ENCODE assay signal across 18 cellular contexts in genomic region chr18:67599277-67599676, GRCh38.
A peak's percentile ranks its signal among the peaks of the same experiment; 100 is the strongest.
DNase-seq lines count a peak whose midpoint lies in the region; ATAC-seq and TF ChIP-seq lines count a peak whose summit lies in the region.
"Had no signal": no experiment of that assay in that cellular context is flagged by ENCODE, and none has a peak within 500 bp of the region (broad histone marks: within the 10 kb centered on the region; RNA-seq: fewer than 3 reads in every experiment).

No MANE protein-coding gene starts in this region.

- ATAC-seq in T-cell (replicated peaks in 1 of 4) = no peak
- ATAC-seq: A549; activated T-helper 17 cell treated with anti-CD3 and anti-CD28 coated beads, Interleukin-2, amount 50 U/mL, for 72 hours; body of pancreas had no signal

- H3K27ac Mint-ChIP-seq in T-cell = no peak overlapping the region
- H3K27ac Mint-ChIP-seq: activated CD4-positive, alpha-beta T cell treated with anti-CD3 and anti-CD28 coated beads, Interleukin-2, amount 10 ng/mL, durations not matched to agents 7 days and 5 days; activated T-helper 17 cell treated with anti-CD3 and anti-CD28 coated beads, Interleukin-2, amount 50 U/mL, for 72 hours had no signal

- no peak overlapping the region for H3K4me3 Mint-ChIP-seq in T-cell
- H3K4me3 Mint-ChIP-seq: activated CD4-positive, alpha-beta T cell treated with anti-CD3 and anti-CD28 coated beads, Interleukin-2, amount 10 ng/mL, durations not matched to agents 7 days and 5 days; activated T-helper 17 cell treated with anti-CD3 and anti-CD28 coated beads, Interleukin-2, amount 50 U/mL, for 72 hours had no signal

- peaks cover 2 to 8% of the 10 kb centered on the region in 2 donors for H3K27me3 Mint-ChIP-seq in T-cell
- H3K27me3 Mint-ChIP-seq: activated CD4-positive, alpha-beta T cell treated with anti-CD3 and anti-CD28 coated beads, Interleukin-2, amount 10 ng/mL, durations not matched to agents 7 days and 5 days had no signal

- intact Hi-C loops in head of caudate nucleus (cut with DNase I) = no loop called here

- DNase-seq in A172 (ENCODE audit: low spot score) = peak; percentile 8
- DNase-seq in HT-29 (ENCODE audit: low spot score) = peak; percentile 5
- peak; percentile 23 for DNase-seq in brain microvascular endothelial cell
- peak in 31 of 42 donors; percentile 6 to 76 (median 29) for DNase-seq in head of caudate nucleus
- no peak for DNase-seq in T-cell
- DNase-seq in stimulated activated CD8-positive, alpha-beta memory T cell treated with anti-CD3 and anti-CD28 coated beads, Interleukin-4, amount 100 ng/mL, for 48 hours = no peak
- DNase-seq in NCI-H82 treated with DMSO at 0.1 percent for 48 hours (lab: John Stamatoyannopoulos, UW; ENCODE audit: unreplicated experiment) = no peak
- DNase-seq in activated T-cell treated with anti-CD3 and anti-CD28 coated beads, Interleukin-2, amount 50 U/mL, for 48 hours = no peak
- DNase-seq: activated CD4-positive, alpha-beta T cell treated with anti-CD3 and anti-CD28 coated beads, Interleukin-2, amount 10 ng/mL, durations not matched to agents 7 days and 5 days; body of pancreas; mesendoderm; NCI-H1092; NCI-H345; occipital lobe; T-helper 2 cell; transverse colon had no signal

- peaks cover 2 to 13% (median 9%) of the 10 kb centered on the region in 3 donors for H3K9me3 Mint-ChIP-seq in T-cell

- CTCF ChIA-PET in T-cell (lab: Charles Lee) = no interaction called here

- no peaks in the 10 kb centered on the region for H3K36me3 Mint-ChIP-seq in T-cell

- no peaks in the 10 kb centered on the region for H3K4me1 Mint-ChIP-seq in T-cell
- H3K4me1 Mint-ChIP-seq: activated CD4-positive, alpha-beta T cell treated with anti-CD3 and anti-CD28 coated beads, Interleukin-2, amount 10 ng/mL, durations not matched to agents 7 days and 5 days; activated T-helper 17 cell treated with anti-CD3 and anti-CD28 coated beads, Interleukin-2, amount 50 U/mL, for 72 hours had no signal

- H3K27ac ChIP-seq in brain microvascular endothelial cell = no peak overlapping the region
- H3K27ac ChIP-seq: A549, body of pancreas, transverse colon had no signal

- no peaks in the 10 kb centered on the region for H3K27me3 ChIP-seq in brain microvascular endothelial cell (replicated peaks)
- H3K27me3 ChIP-seq: body of pancreas, transverse colon had no signal

- no peak overlapping the region for H3K4me3 ChIP-seq in brain microvascular endothelial cell (ENCODE audit: low read depth, low read length)
- H3K4me3 ChIP-seq: A549, body of pancreas, transverse colon had no signal

- in situ Hi-C loops in brain microvascular endothelial cell (cut with HindIII; ENCODE audit: low pct_ligation_motif_present, low sequenced_read_pairs) = no loop called here

- TF ChIP-seq CTCF in brain microvascular endothelial cell (IDR thresholded peaks at IDR 0.05; ENCODE audit: low read depth, low read length, missing control alignments) = no peak

- POLR2A ChIA-PET in T-cell (lab: Charles Lee) = interaction anchor here (0.5 kb wide), 2 partner anchors 9 to 46 kb away, joined by 3 read pairs; no protein-coding TSS in a partner anchor

- no peaks in the 10 kb centered on the region for H3K36me3 ChIP-seq in brain microvascular endothelial cell (replicated peaks)
- H3K36me3 ChIP-seq: transverse colon had no signal

Comparison
In these comparisons a context has a peak if more than half of its experiments do, and no peak if none do; other contexts are left out.
1. DNase-seq: peak in A172 (single experiment), HT-29 (single experiment), brain microvascular endothelial cell (single experiment) and head of caudate nucleus (31 of 42); none in T-cell (0 of 34), stimulated activated CD8-positive, alpha-beta memory T cell treated with anti-CD3 and anti-CD28 coated beads, Interleukin-4, amount 100 ng/mL, for 48 hours (single experiment), NCI-H82 treated with DMSO at 0.1 percent for 48 hours (single experiment) and activated T-cell treated with anti-CD3 and anti-CD28 coated beads, Interleukin-2, amount 50 U/mL, for 48 hours (0 of 2).